ENCODE assay signal across 18 cellular contexts in genomic region chr2:241849616-241850543, GRCh38. TPM values are rescaled to one million over a fixed set of nuclear protein-coding genes. Genes with fewer than 3 reads are reported as not detected.
DNase-seq lines count a peak whose midpoint lies in the region; ATAC-seq and TF ChIP-seq lines count a peak whose summit lies in the region.
"Had no signal": no experiment of that assay in that cellular context is flagged by ENCODE, and none has a peak within 500 bp of the region (broad histone marks: within the 10 kb centered on the region; RNA-seq: fewer than 3 reads in every experiment).

No MANE protein-coding gene starts in this region.

- DNase-seq in left ventricle myocardium inferior (peak; percentile 14), right atrium auricular region (ENCODE audit: low spot score) (no peak), H7 (peak; percentile 76), iPS-NIHi11 (ENCODE audit: low spot score) (peak; percentile 44), upper lobe of right lung (peak; percentile 63), NCI-H146 treated with DMSO at 0.1 percent for 48 hours (lab: John Stamatoyannopoulos, UW; ENCODE audit: unreplicated experiment) (no peak)
- DNase-seq: activated naive CD8-positive, alpha-beta T cell treated with anti-CD3 and anti-CD28 coated beads for 36 hours; body of pancreas; foreskin keratinocyte; Kasumi-1; NCI-H1092; NCI-H524 treated with DMSO at 0.1 percent for 48 hours; T-helper 9 cell had no signal

- intact Hi-C loops in left ventricle myocardium inferior (cut with micrococcal nuclease) (no loop called here), upper lobe of right lung (cut with DNase I) (no loop called here)

- no peaks in the 10 kb centered on the region for H3K9me3 ChIP-seq in left ventricle myocardium inferior (replicated peaks)
- no peaks in the 10 kb centered on the region for H3K9me3 ChIP-seq in right atrium auricular region
- H3K9me3 ChIP-seq in upper lobe of right lung = no peaks in the 10 kb centered on the region
- H3K9me3 ChIP-seq: body of pancreas had no signal

- H3K27ac ChIP-seq in left ventricle myocardium inferior (replicated peaks) (no peak overlapping the region), right atrium auricular region (no peak overlapping the region), upper lobe of right lung (no peak overlapping the region)
- H3K27ac ChIP-seq: body of pancreas, coronary artery, foreskin keratinocyte had no signal

- H3K27me3 ChIP-seq in left ventricle myocardium inferior (ENCODE audit: low read depth) (no peaks in the 10 kb centered on the region), right atrium auricular region (no peaks in the 10 kb centered on the region), H7 (ENCODE audit: control insufficient read depth, insufficient read depth, low read length) (peaks cover 2% of the 10 kb centered on the region), upper lobe of right lung (no peaks in the 10 kb centered on the region)
- H3K27me3 ChIP-seq: body of pancreas had no signal

- TF ChIP-seq CTCF in left ventricle myocardium inferior (IDR thresholded peaks at IDR 0.05; ENCODE audit: borderline replicate concordance) (no peak), right atrium auricular region (IDR thresholded peaks at IDR 0.05) (no peak), upper lobe of right lung (IDR thresholded peaks at IDR 0.05) (no peak)

- no peak for ATAC-seq in upper lobe of right lung
- no peak for ATAC-seq in GM18502 (IDR thresholded peaks at IDR 0.05; ENCODE audit: poor library complexity, unreplicated experiment)
- ATAC-seq in HG03457 (IDR thresholded peaks at IDR 0.05; ENCODE audit: unreplicated experiment) = no peak
- ATAC-seq: body of pancreas, foreskin keratinocyte had no signal

- H3K4me3 ChIP-seq in left ventricle myocardium inferior (no peak overlapping the region), right atrium auricular region (no peak overlapping the region), H7 (ENCODE audit: insufficient read depth, low read depth, low read length) (no peak overlapping the region), upper lobe of right lung (no peak overlapping the region)
- H3K4me3 ChIP-seq: body of pancreas, coronary artery had no signal

- no peaks in the 10 kb centered on the region for H3K36me3 ChIP-seq in left ventricle myocardium inferior
- H3K36me3 ChIP-seq in right atrium auricular region = no peaks in the 10 kb centered on the region
- no peaks in the 10 kb centered on the region for H3K36me3 ChIP-seq in H7 (replicated peaks; ENCODE audit: control insufficient read depth, insufficient read depth, low read length)
- H3K36me3 ChIP-seq in upper lobe of right lung = no peaks in the 10 kb centered on the region

- H3K4me1 ChIP-seq in left ventricle myocardium inferior (peaks cover 19% of the 10 kb centered on the region), right atrium auricular region (peaks cover 0 to 21% of the 10 kb centered on the region in 2 donors), upper lobe of right lung (peaks cover 4% of the 10 kb centered on the region)
- H3K4me1 ChIP-seq: foreskin keratinocyte had no signal

RNA-seq across cellular contexts. Expression of gene PDCD1, which starts 8.8 kb away (rescaled TPM):
- 3.3 TPM for total RNA-seq in left ventricle myocardium inferior
- total RNA-seq in right atrium auricular region = 10 to 100 TPM in 1 of 2 donors, 1 to 10 TPM in 1; 1.0 to 17.5 TPM
- 1.0 and 2.8 TPM in 2 replicates for total RNA-seq in H7 (2014; rRNA removed; shearing (Covaris generic))
- 1.8 TPM for total RNA-seq in upper lobe of right lung
- total RNA-seq: foreskin keratinocyte, HT-29, urinary bladder had no signal

RNA-seq across cellular contexts. Expression of gene RTP5, which starts 19.6 kb away (rescaled TPM):
- not detected for total RNA-seq in left ventricle myocardium inferior
- not detected for total RNA-seq in right atrium auricular region
- total RNA-seq in H7 (2014; rRNA removed; shearing (Covaris generic)) = not detected in 2 replicates
- not detected for total RNA-seq in upper lobe of right lung
- total RNA-seq: body of pancreas, foreskin keratinocyte, HT-29, urinary bladder had no signal

RNA-seq across cellular contexts. Expression of gene NEU4, which starts 40.9 kb away (rescaled TPM):
- total RNA-seq in left ventricle myocardium inferior (not detected), right atrium auricular region (under 1 TPM in 1 of 2 donors, not detected in 1; 0.31 TPM), upper lobe of right lung (0.23 TPM)
- 0.41 TPM in 1 of 2 replicates, not detected in the other for total RNA-seq in H7 (2014; rRNA removed; shearing (Covaris generic))
- total RNA-seq: body of pancreas, foreskin keratinocyte had no signal

Comparison
In these comparisons a context has a peak if more than half of its experiments do, and no peak if none do; other contexts are left out.
1. DNase-seq: peak in left ventricle myocardium inferior (single experiment), H7 (single experiment), iPS-NIHi11 (single experiment) and upper lobe of right lung (single experiment); none in right atrium auricular region (single experiment) and NCI-H146 treated with DMSO at 0.1 percent for 48 hours (single experiment).